In genomic region chr1:146284752-146285151, GRCh38 we compare ENCODE assay signal across 8 cellular contexts. TPM values are rescaled to one million over a fixed set of nuclear protein-coding genes. Genes with fewer than 3 reads are reported as not detected.
DNase-seq lines count a peak whose midpoint lies in the region; ATAC-seq, FAIRE-seq and TF ChIP-seq lines count a peak whose summit lies in the region.
"Not testable (repeated sequence)": the region's sequence is repeated elsewhere in the genome, so short reads cannot be mapped to it uniquely, and the experiment has no call there.

No MANE protein-coding gene starts in this region.

- SMC1A ChIA-PET in GM12878 (lab: Charles Lee; ENCODE audit: uncharacterized antibody, unreplicated experiment): not testable (repeated sequence)

- CTCF ChIA-PET in GM12878 (lab: Yijun Ruan, JAX): not testable (repeated sequence)

- H3K79me2 ChIP-seq in DND-41 (ENCODE audit: insufficient read depth, low read length); GM12878 (ENCODE audit: control insufficient read depth, insufficient read depth, low read length): not testable (repeated sequence)

- H3K9me3 Mint-ChIP-seq in natural killer cell treated with Interleukin-12 subunit alpha and Interleukin-12 subunit beta and Interleukin-15 and Interleukin-18, amount 100 ng/mL, for 72 hours: not testable (repeated sequence)

- not testable (repeated sequence) for H3K27ac ChIP-seq in DND-41 (ENCODE audit: low read length); GM12878 (ENCODE audit: control insufficient read depth, insufficient read depth)

- not testable (repeated sequence) for TF ChIP-seq POLR2A in GM12878 (IDR thresholded peaks at IDR 0.05; ENCODE audit: low read depth, low read length)

- not testable (repeated sequence) for TF ChIP-seq CTCF in DND-41 (IDR thresholded peaks at IDR 0.05; ENCODE audit: borderline replicate concordance, extremely low read depth, low read length, poor library complexity, severe bottlenecking); GM12878 (IDR thresholded peaks at IDR 0.05 in 2 of 3, conservative IDR thresholded peaks at IDR 0.05 in 1 of 3; ENCODE audit: control insufficient read depth in 2 of 3, extremely low read depth in 1 of 3, insufficient read depth in 1 of 3, low read depth in 3 of 3, low read length in 3 of 3)

- in situ Hi-C loops in GM12878 (cut with MboI): not testable (repeated sequence)

- not testable (repeated sequence) for FAIRE-seq in GM12878 (lab: Jason Lieb, UNC)

- H3K4me3 Mint-ChIP-seq in natural killer cell treated with Interleukin-12 subunit alpha and Interleukin-12 subunit beta and Interleukin-15 and Interleukin-18, amount 100 ng/mL, for 72 hours: not testable (repeated sequence)

- not testable (repeated sequence) for H4K20me1 ChIP-seq in DND-41 (ENCODE audit: insufficient read depth, low read length); GM12878 (ENCODE audit: control insufficient read depth, insufficient read depth)

- not testable (repeated sequence) for DNase-seq in DND-41; GM12878 (ENCODE audit: low read depth, low spot score); left colon; natural killer cell treated with Interleukin-12 subunit alpha and Interleukin-12 subunit beta and Interleukin-15 and Interleukin-18, amount 100 ng/mL, for 72 hours (ENCODE audit: low spot score)

- not testable (repeated sequence) for H3K27me3 ChIP-seq in DND-41 (ENCODE audit: insufficient read depth, low read length, poor library complexity); GM12878 (replicated peaks in 1 of 2; ENCODE audit: control insufficient read depth in 2 of 2, insufficient read depth in 2 of 2, low read length in 1 of 2)

- H3K9me3 ChIP-seq in DND-41 (ENCODE audit: insufficient read depth, low read length, severe bottlenecking); GM12878 (replicated peaks; ENCODE audit: control insufficient read depth, insufficient read depth, low read length): not testable (repeated sequence)

- H3K27me3 Mint-ChIP-seq in natural killer cell treated with Interleukin-12 subunit alpha and Interleukin-12 subunit beta and Interleukin-15 and Interleukin-18, amount 100 ng/mL, for 72 hours: not testable (repeated sequence)

- intact Hi-C loops in GM12878 (cut with micrococcal nuclease; ENCODE audit: unreplicated experiment); left colon (cut with DNase I, micrococcal nuclease): not testable (repeated sequence)

- RAD21 ChIA-PET in GM12878 (lab: Charles Lee; ENCODE audit: unreplicated experiment): not testable (repeated sequence)

- not testable (repeated sequence) for H3K36me3 Mint-ChIP-seq in natural killer cell treated with Interleukin-12 subunit alpha and Interleukin-12 subunit beta and Interleukin-15 and Interleukin-18, amount 100 ng/mL, for 72 hours

- TF ChIP-seq RAD21 in GM12878 (IDR thresholded peaks at IDR 0.05; ENCODE audit: insufficient read depth, low read depth, low read length): not testable (repeated sequence)

- ATAC-seq in DND-41 (ENCODE audit: insufficient read depth, low read depth): peak; percentile 66
- peak; percentile 63 for ATAC-seq in GM19025 (IDR thresholded peaks at IDR 0.05; ENCODE audit: low read depth, unreplicated experiment)
- ATAC-seq in GM21717 (IDR thresholded peaks at IDR 0.05; ENCODE audit: unreplicated experiment): peak; percentile 61
- peak; percentile 49 for ATAC-seq in HG02884 (IDR thresholded peaks at IDR 0.05; ENCODE audit: unreplicated experiment)
- ATAC-seq in SK-N-SH treated with all-trans-retinoic acid at 6 μM for 48 hours: peak; percentile 17; the same call in 1 of the 3 replicates
- peak; percentile 77 for ATAC-seq in GM12878
- ATAC-seq in left colon: peak; percentile 35
- peak; percentile 85 to 87 for ATAC-seq in natural killer cell treated with Interleukin-12 subunit alpha and Interleukin-12 subunit beta and Interleukin-15 and Interleukin-18, amount 100 ng/mL, for 72 hours

- H3K9ac ChIP-seq in DND-41 (ENCODE audit: low read depth, low read length); GM12878 (ENCODE audit: control insufficient read depth, insufficient read depth, low read length): not testable (repeated sequence)

- WGBS in GM12878 (ENCODE audit: insufficient coverage, insufficient replicate concordance, low lambda C conversion rate, missing lambda C conversion rate): no CpG with 5 or more reads among the region's 1 CpG

- H3K4me3 ChIP-seq in DND-41 (ENCODE audit: low read depth in 1 of 2, low read length in 2 of 2); GM12878: not testable (repeated sequence)

- not testable (repeated sequence) for H3K4me2 ChIP-seq in DND-41 (ENCODE audit: insufficient read depth, low read length); GM12878 (ENCODE audit: control insufficient read depth, insufficient read depth)

- H2AFZ ChIP-seq in DND-41 (ENCODE audit: low read depth, low read length); GM12878 (ENCODE audit: control insufficient read depth, low read depth, low read length): not testable (repeated sequence)

- not testable (repeated sequence) for TF ChIP-seq EP300 in GM12878 (IDR thresholded peaks at IDR 0.05; ENCODE audit: borderline replicate concordance in 1 of 2, control insufficient read depth in 1 of 2, low read depth in 2 of 2, low read length in 2 of 2)

- H3K27ac Mint-ChIP-seq in natural killer cell treated with Interleukin-12 subunit alpha and Interleukin-12 subunit beta and Interleukin-15 and Interleukin-18, amount 100 ng/mL, for 72 hours: not testable (repeated sequence)

- not testable (repeated sequence) for H3K36me3 ChIP-seq in DND-41 (ENCODE audit: insufficient read depth, low read length); GM12878 (ENCODE audit: control insufficient read depth in 2 of 2, insufficient read depth in 2 of 2, low read length in 1 of 2)

- H3K4me1 Mint-ChIP-seq in natural killer cell treated with Interleukin-12 subunit alpha and Interleukin-12 subunit beta and Interleukin-15 and Interleukin-18, amount 100 ng/mL, for 72 hours (ENCODE audit: low read depth in 2 of 2): not testable (repeated sequence)

- POLR2A ChIA-PET in GM12878 (lab: Charles Lee): not testable (repeated sequence)

- BruUV-seq in GM12878 (replicated peaks; lab: Mats Ljungman, UMichigan): not testable (repeated sequence)

- H3K4me1 ChIP-seq in DND-41 (ENCODE audit: insufficient read depth, low read length); GM12878 (ENCODE audit: control insufficient read depth, insufficient read depth, low read length): not testable (repeated sequence)

RNA-seq across cellular contexts. Expression of gene NOTCH2NLA, which starts 55.9 kb away (rescaled TPM):
- total RNA-seq in GM12878 (2013; cell fraction: nucleolus; rRNA removed): 47.7 and 51.3 TPM in 2 replicates
- total RNA-seq in GM12878 (2014; rRNA removed): 3.6 and 4.3 TPM in 2 replicates
- 1.6 and 1.8 TPM in 2 replicates for total RNA-seq in GM12878 (2014; rRNA removed; fragmentation: Illumina TruSeq; extraction: Trizol)
- 2.8 and 3.0 TPM in 2 replicates for total RNA-seq in GM12878 (2021)
- polyA plus RNA-seq in GM12878 (2011; ENCODE audit: low read depth): 2.1 TPM
- polyA plus RNA-seq in GM12878 (2011; rRNA removed): 4.9 and 6.4 TPM in 2 replicates
- 5.7 and 7.0 TPM in 2 replicates for polyA plus RNA-seq in GM12878 (2011; cell fraction: cytosol; rRNA removed)
- 9.2 and 11.6 TPM in 2 replicates for polyA plus RNA-seq in GM12878 (2011; cell fraction: nucleus; rRNA removed)
- polyA plus RNA-seq in GM12878 (2012): 3.3 and 3.6 TPM in 2 replicates
- polyA plus RNA-seq in GM12878 (2014; fragmentation: Illumina TruSeq; extraction: Trizol): 0.93 and 1.2 TPM in 2 replicates
- polyA plus RNA-seq in GM12878 (2014; fragmentation: Nextera tagmentation; extraction: Ambion mirVana): under 1 TPM; 0.71 to 0.79 TPM
- polyA plus RNA-seq in GM12878 (2014; rRNA removed): 1.3 and 2.3 TPM in 2 replicates
- polyA plus RNA-seq in GM12878 (2016; fragmentation: Nextera tagmentation; extraction: Ambion mirVana): 1 to 10 TPM; 1.8 to 2.2 TPM
- 44.6 and 51.8 TPM in 2 replicates for polyA minus RNA-seq in GM12878 (2011; rRNA and poly(A)+ RNA removed)
- 2.3 and 7.4 TPM in 2 replicates for polyA minus RNA-seq in GM12878 (2011; cell fraction: cytosol; rRNA and poly(A)+ RNA removed)
- polyA minus RNA-seq in GM12878 (2011; cell fraction: nucleus; rRNA and poly(A)+ RNA removed): 32.4 and 51.0 TPM in 2 replicates
- total RNA-seq in left colon: 10 to 100 TPM; 32.4 to 36.1 TPM
- total RNA-seq in natural killer cell treated with Interleukin-12 subunit alpha and Interleukin-12 subunit beta and Interleukin-15 and Interleukin-18, amount 100 ng/mL, for 72 hours: 10 to 100 TPM; 31.0 to 45.2 TPM

Comparison
In these comparisons a context has a peak if more than half of its experiments do, and no peak if none do; other contexts are left out.
1. ATAC-seq: peak in every context shown above with its lines; median percentile 86 in natural killer cell treated with Interleukin-12 subunit alpha and Interleukin-12 subunit beta and Interleukin-15 and Interleukin-18, amount 100 ng/mL, for 72 hours; 77 in GM12878; 66 in DND-41; 63 in GM19025; 61 in GM21717; 49 in HG02884; 35 in left colon; 17 in SK-N-SH treated with all-trans-retinoic acid at 6 μM for 48 hours.